ENCODE assay signal across 8 cellular contexts in genomic region chr9:130446111-130446861, GRCh38. TPM values are rescaled to one million over a fixed set of nuclear protein-coding genes. Genes with fewer than 3 reads are reported as not detected.
A peak's percentile ranks its signal among the peaks of the same experiment; 100 is the strongest.
DNase-seq lines count a peak whose midpoint lies in the region; ATAC-seq, FAIRE-seq and TF ChIP-seq lines count a peak whose summit lies in the region.

No MANE protein-coding gene starts in this region.

- intact Hi-C loops in K562 (cut with micrococcal nuclease), result no loop called here
- intact Hi-C loops in spleen (cut with DNase I; ENCODE audit: low total_unique reads), result no loop called here

- no TSS peak for BruUV-seq in K562 (replicated peaks; lab: Mats Ljungman, UMichigan)

- H3K27ac ChIP-seq in ACC112 (ENCODE audit: low read depth, low read length) (peak overlapping the region; percentile 76), K562 (ENCODE audit: extremely low read depth, low read depth, low read length) (no peak overlapping the region), spleen (peak overlapping the region in 7 of 8 donors; percentile 41 to 70 (median 56))

- no peaks in the 10 kb centered on the region for H3K36me3 ChIP-seq in ACC112 (ENCODE audit: insufficient read depth, low read length)
- H3K36me3 ChIP-seq in K562 (ENCODE audit: control insufficient read depth, insufficient read depth, low read length), result no peaks in the 10 kb centered on the region
- H3K36me3 ChIP-seq in spleen, result no peaks in the 10 kb centered on the region

- no peaks in the 10 kb centered on the region for H4K20me1 ChIP-seq in K562 (replicated peaks; ENCODE audit: control insufficient read depth, insufficient read depth, low read length)

- in situ Hi-C loops in K562 (cut with MboI), result no loop called here

- H2AFZ ChIP-seq in ACC112 (ENCODE audit: low read length, unreplicated experiment) (peak overlapping the region; percentile 26), K562 (ENCODE audit: low read depth, low read length) (no peak overlapping the region)

- TF ChIP-seq RAD21 in K562 (CRISPR knock-in tag; conservative IDR thresholded peaks at IDR 0.05 in 1 of 2, IDR thresholded peaks at IDR 0.05 in 1 of 2), result no peak

- peaks cover 16% of the 10 kb centered on the region for H3K79me2 ChIP-seq in ACC112 (ENCODE audit: control insufficient read depth, insufficient read depth, low read length, unreplicated experiment)
- H3K79me2 ChIP-seq in K562 (ENCODE audit: control insufficient read depth, insufficient read depth, low read length), result no peaks in the 10 kb centered on the region

- WGBS in K562 (ENCODE audit: insufficient coverage, low coverage, missing lambda C conversion rate), result 31% methylated on average over 7 of the region's 15 CpGs
- WGBS in spleen, 5 donors, result 46 to 81% (median 71%) methylated on average over 11 to 15 of the region's 15 CpGs

- peaks cover 35% of the 10 kb centered on the region for H3K4me1 ChIP-seq in ACC112 (ENCODE audit: control insufficient read depth, insufficient read depth, low read length, unreplicated experiment)
- H3K4me1 ChIP-seq in K562 (replicated peaks in 1 of 2; ENCODE audit: control insufficient read depth in 2 of 2, insufficient read depth in 2 of 2, low read length in 2 of 2), result peaks cover 35 to 43% of the 10 kb centered on the region in 2 experiments
- H3K4me1 ChIP-seq in spleen, result peaks cover 29 to 62% (median 50%) of the 10 kb centered on the region in 6 donors

- no peaks in the 10 kb centered on the region for H3K9me3 ChIP-seq in K562 (replicated peaks; ENCODE audit: control insufficient read depth, insufficient read depth, low read depth, low read length)
- peaks cover 0 to 11% (median 9%) of the 10 kb centered on the region in 8 donors for H3K9me3 ChIP-seq in spleen

- TF ChIP-seq CTCF in K562 (IDR thresholded peaks at IDR 0.05 in 2 of 3, conservative IDR thresholded peaks at IDR 0.05 in 1 of 3; ENCODE audit: insufficient read depth in 2 of 3, low read depth in 1 of 3, low read length in 3 of 3) (no peak), spleen (IDR thresholded peaks at IDR 0.05 in 8 of 11, conservative IDR thresholded peaks at IDR 0.05 in 3 of 11) (no peak)

- CTCF ChIA-PET in K562 (lab: Yijun Ruan, JAX; ENCODE audit: low intra/inter-chr PET ratio), result no interaction called here

- TF ChIP-seq POLR2A in K562 (conservative IDR thresholded peaks at IDR 0.05) (no peak), spleen (IDR thresholded peaks at IDR 0.05) (no peak)

- no peak for FAIRE-seq in K562 (lab: Jason Lieb, UNC)

- H3K4me2 ChIP-seq in K562 (ENCODE audit: insufficient read depth, low read length), result no peak overlapping the region; the same call in 1 of the 2 replicates

- H3K4me3 ChIP-seq in ACC112 (ENCODE audit: low read depth, low read length) (peak overlapping the region; percentile 87), K562 (no peak overlapping the region), spleen (peak overlapping the region in 6 of 8 donors; percentile 46 to 75 (median 54))

- ATAC-seq in K562 (peak; percentile 53), HG03521 (IDR thresholded peaks at IDR 0.05; ENCODE audit: unreplicated experiment) (no peak)

- POLR2A ChIA-PET in K562 (lab: Yijun Ruan, JAX), result interaction anchor here (0.6 to 0.9 kb wide), 3 partner anchors 8 to 223 kb away, joined by 3 to 5 read pairs (median 3); no protein-coding TSS in a partner anchor

- DNase-seq in HK-2 (ENCODE audit: unreplicated experiment), result peak; percentile 58
- DNase-seq in K562 (ENCODE audit: extremely low read depth in 1 of 4, low spot score in 3 of 4), result peak; percentile 38 to 50 (median 45)
- DNase-seq in iPS-NIHi7 (ENCODE audit: extremely low spot score), result peak; percentile 74
- DNase-seq in spleen, result no peak
- DNase-seq in NCI-H510A treated with DMSO at 0.1 percent for 48 hours (lab: John Stamatoyannopoulos, UW), result no peak
- no peak for DNase-seq in effector CD4-positive, alpha-beta T cell

- H3K9me1 ChIP-seq in K562 (ENCODE audit: control insufficient read depth, insufficient read depth, low read length), result no peaks in the 10 kb centered on the region

- H3K9ac ChIP-seq in K562 (ENCODE audit: insufficient read depth in 1 of 2, low read depth in 2 of 2, low read length in 2 of 2), result no peak overlapping the region

- TF ChIP-seq EP300 in K562 (IDR thresholded peaks at IDR 0.05; ENCODE audit: low read length), result no peak

- no peaks in the 10 kb centered on the region for H3K27me3 ChIP-seq in ACC112 (ENCODE audit: insufficient read depth, low read length)
- no peaks in the 10 kb centered on the region for H3K27me3 ChIP-seq in K562 (ENCODE audit: control insufficient read depth in 2 of 2, insufficient read depth in 2 of 2, low read length in 2 of 2)
- H3K27me3 ChIP-seq in spleen (replicated peaks in 1 of 7), result peaks cover 0 to 79% (median 19%) of the 10 kb centered on the region in 7 donors

TF ChIP-seq in K562, 482 proteins besides CTCF, POLR2A, EP300 and RAD21 (continues in another document):
- no peak for TF ChIP-seq PREB (CRISPR knock-in tag; IDR thresholded peaks at IDR 0.05)
- TF ChIP-seq RFX7 (CRISPR knock-in tag; IDR thresholded peaks at IDR 0.05), result no peak
- TF ChIP-seq JUND (IDR thresholded peaks at IDR 0.05; ENCODE audit: borderline replicate concordance, low read depth, low read length), result peak; percentile 9; the same call in 1 of the 2 replicates
- no peak; the same call in 2 of the 3 replicates for TF ChIP-seq JUND (tag; IDR thresholded peaks at IDR 0.05; ENCODE audit: borderline replicate concordance, low read depth, low read length)
- no peak for TF ChIP-seq MYNN (IDR thresholded peaks at IDR 0.05)
- TF ChIP-seq MYNN (CRISPR knock-in tag; IDR thresholded peaks at IDR 0.05), result no peak
- TF ChIP-seq ZFX (CRISPR knock-in tag; IDR thresholded peaks at IDR 0.05), result peak; percentile 50
- peak; percentile 85 to 88; a peak in 2 of 4 replicates for TF ChIP-seq UBTF (IDR thresholded peaks at IDR 0.05; ENCODE audit: borderline replicate concordance in 1 of 2, low read depth in 2 of 2, low read length in 2 of 2)
- TF ChIP-seq CEBPB (tag; IDR thresholded peaks at IDR 0.05), result peak; percentile 73
- peak; percentile 44; the same call in 1 of the 2 replicates for TF ChIP-seq CTBP1 (IDR thresholded peaks at IDR 0.05; ENCODE audit: borderline replicate concordance)
- TF ChIP-seq EGR1 (conservative IDR thresholded peaks at IDR 0.05), result peak; percentile 82

RNA-seq across cellular contexts. Expression of gene ASS1, which starts 1.5 kb away (rescaled TPM):
- 1.7 and 3.4 TPM in 2 replicates for total RNA-seq in K562 (2011; cell fraction: chromatin; rRNA removed; ENCODE audit: low replicate concordance)
- 2.6 and 4.0 TPM in 2 replicates for total RNA-seq in K562 (2011; cell fraction: nucleolus; rRNA removed)
- 1.6 and 2.4 TPM in 2 replicates for total RNA-seq in K562 (2011; cell fraction: nucleoplasm; rRNA removed)
- total RNA-seq in K562 (2014; rRNA removed) (4.6 and 4.8 TPM in 2 replicates), K562 (2014; rRNA removed; fragmentation: Illumina TruSeq; extraction: Trizol) (2.2 and 4.2 TPM in 2 replicates), K562 (2015; rRNA removed; fragmentation: Illumina TruSeq; extraction: Trizol) (1.5 and 1.7 TPM in 2 replicates), K562 (2021) (3.7 TPM in 2 replicates), spleen (10 to 100 TPM; 15.4 to 37.4 (median 26.8) TPM)
- polyA plus RNA-seq in K562 (2011; rRNA removed) (2.9 and 4.7 TPM in 2 replicates), K562 (2014; fragmentation: Illumina TruSeq; extraction: Trizol) (5.7 and 5.9 TPM in 2 replicates), K562 (2014; fragmentation: Nextera tagmentation; extraction: Ambion mirVana) (1 to 10 TPM; 1.7 to 3.6 TPM), K562 (2014; rRNA removed) (3.8 and 6.5 TPM in 2 replicates), spleen (10 to 100 TPM; 17.1 to 27.0 (median 24.8) TPM)
- 3.0 and 5.3 TPM in 2 replicates for polyA plus RNA-seq in K562 (2011; cell fraction: cytosol; rRNA removed)
- 1.8 and 3.1 TPM in 2 replicates for polyA plus RNA-seq in K562 (2011; cell fraction: nucleus; rRNA removed)
- polyA plus RNA-seq in K562 (2012), result 2.6 and 82.8 TPM in 2 replicates
- 1.8 and 4.5 TPM in 2 replicates for polyA minus RNA-seq in K562 (2011; rRNA and poly(A)+ RNA removed)
- 13.4 and 14.5 TPM in 2 replicates for polyA minus RNA-seq in K562 (2011; cell fraction: cytosol; rRNA and poly(A)+ RNA removed)
- polyA minus RNA-seq in K562 (2011; cell fraction: nucleus; rRNA and poly(A)+ RNA removed), result 2.6 and 3.0 TPM in 2 replicates

Comparison
In these comparisons a context has a peak if more than half of its experiments do, and no peak if none do; other contexts are left out.
1. DNase-seq: peak in HK-2 (single experiment), K562 (4 of 4) and iPS-NIHi7 (single experiment); none in spleen (single experiment), NCI-H510A treated with DMSO at 0.1 percent for 48 hours (single experiment) and effector CD4-positive, alpha-beta T cell (single experiment).